In genomic region chr22:21580623-21581007, GRCh38 we compare ENCODE assay signal across 6 cellular contexts. TPM values are rescaled to one million over a fixed set of nuclear protein-coding genes. Genes with fewer than 3 reads are reported as not detected.
"Had no signal": no experiment of that assay in that cellular context is flagged by ENCODE, and none has a peak within 500 bp of the region (broad histone marks: within the 10 kb centered on the region; RNA-seq: fewer than 3 reads in every experiment).

No MANE protein-coding gene starts in this region.

RNA-seq across cellular contexts. Expression of gene RIMBP3C, which starts 29.4 kb away (rescaled TPM):
- total RNA-seq: esophagus squamous epithelium, glomerular endothelial cell, left ventricle myocardium superior had no signal
- polyA plus RNA-seq: heart right ventricle had no signal

RNA-seq across cellular contexts. Expression of gene CCDC116, which starts 51.9 kb away (rescaled TPM):
- total RNA-seq: esophagus mucosa, left ventricle myocardium superior, lung microvascular endothelial cell had no signal
